ENCODE assay signal across 8 cellular contexts in genomic region chr1:3910769-3911520, GRCh38. TPM values are rescaled to one million over a fixed set of nuclear protein-coding genes. Genes with fewer than 3 reads are reported as not detected.
A peak's percentile ranks its signal among the peaks of the same experiment; 100 is the strongest.
DNase-seq lines count a peak whose midpoint lies in the region; ATAC-seq and TF ChIP-seq lines count a peak whose summit lies in the region.

No MANE protein-coding gene starts in this region.

- H2AFZ ChIP-seq in PC-9 = no peak overlapping the region

- no peaks in the 10 kb centered on the region for H3K9me2 ChIP-seq in PC-9 (ENCODE audit: insufficient read depth)

- intact Hi-C loops in PC-9 (cut with micrococcal nuclease; ENCODE audit: unreplicated experiment) (no loop called here), ovary (cut with DNase I) (no loop called here)

- POLR2A ChIA-PET in PC-9 (lab: Charles Lee; ENCODE audit: unreplicated experiment) = no interaction called here

- WGBS in ovary, 3 donors = 4 to 5% (median 5%) methylated on average over 31 to 33 of the region's 33 CpGs
- 13 to 20% methylated on average over 19 to 29 of the region's 33 CpGs for WGBS in tibial nerve, 2 donors

- H3K4me1 ChIP-seq in PC-9 (replicated peaks; ENCODE audit: insufficient read depth) = no peaks in the 10 kb centered on the region
- H3K4me1 ChIP-seq in foreskin keratinocyte = no peaks in the 10 kb centered on the region
- H3K4me1 ChIP-seq in ovary (ENCODE audit: insufficient read depth) = no peaks in the 10 kb centered on the region
- peaks cover 0 to 6% (median 0%) of the 10 kb centered on the region in 4 donors for H3K4me1 ChIP-seq in tibial nerve

- peaks cover 7% of the 10 kb centered on the region; the same call in 1 of the 2 replicates for H4K20me1 ChIP-seq in PC-9 (ENCODE audit: insufficient read depth)

- H3F3A ChIP-seq in PC-9 (ENCODE audit: insufficient read depth, low read depth) = no peaks in the 10 kb centered on the region

- TF ChIP-seq CTCF in PC-9 (conservative IDR thresholded peaks at IDR 0.05) = peak; percentile 65
- TF ChIP-seq CTCF in foreskin keratinocyte (conservative IDR thresholded peaks at IDR 0.05) = peak; percentile 88
- TF ChIP-seq CTCF in ovary (IDR thresholded peaks at IDR 0.05) = peak in 1 of 3 donors; percentile 43
- TF ChIP-seq CTCF in tibial nerve (IDR thresholded peaks at IDR 0.05) = peak; percentile 45 to 73 (median 56)

- CTCF ChIA-PET in PC-9 (lab: Charles Lee) = no interaction called here

- peak; percentile 86 for DNase-seq in Daoy (ENCODE audit: low read depth)
- peak; percentile 61 for DNase-seq in HT1080 (ENCODE audit: low read depth)
- no peak for DNase-seq in PC-9
- DNase-seq in activated T-helper 1 cell treated with anti-CD3 and anti-CD28 coated beads, Interleukin-2, amount 50 U/mL, for 16 hours (ENCODE audit: low read depth in 1 of 2, low spot score in 1 of 2) = peak; percentile 61
- peak in 1 of 2 donors; percentile 48 for DNase-seq in foreskin keratinocyte
- DNase-seq in ovary = peak in 4 of 5 donors; percentile 30 to 61 (median 52)
- peak in 1 of 2 donors; percentile 36 for DNase-seq in tibial nerve (ENCODE audit: low spot score in 2 of 2)

- no peaks in the 10 kb centered on the region for H3K9me3 ChIP-seq in PC-9 (ENCODE audit: insufficient read depth, low read depth)
- no peaks in the 10 kb centered on the region for H3K9me3 ChIP-seq in ovary
- no peaks in the 10 kb centered on the region for H3K9me3 ChIP-seq in tibial nerve

- H3K79me2 ChIP-seq in PC-9 (ENCODE audit: low read depth) = no peaks in the 10 kb centered on the region

- BruUV-seq in PC-9 (replicated peaks; lab: Mats Ljungman, UMichigan) = no TSS peak

- TF ChIP-seq EP300 in ovary (IDR thresholded peaks at IDR 0.05) = no peak
- no peak for TF ChIP-seq EP300 in tibial nerve (IDR thresholded peaks at IDR 0.05)

- H3K27me3 ChIP-seq in PC-9 (ENCODE audit: insufficient read depth, low read depth) = no peaks in the 10 kb centered on the region
- H3K27me3 ChIP-seq in foreskin keratinocyte = peaks cover 5% of the 10 kb centered on the region
- no peaks in the 10 kb centered on the region for H3K27me3 ChIP-seq in ovary
- peaks cover 0 to 25% of the 10 kb centered on the region in 2 donors for H3K27me3 ChIP-seq in tibial nerve

- peak; percentile 91 for ATAC-seq in foreskin keratinocyte
- no peak for ATAC-seq in GM19463 (IDR thresholded peaks at IDR 0.05; ENCODE audit: unreplicated experiment)

- H3K4me3 ChIP-seq in PC-9 = no peak overlapping the region
- no peak overlapping the region for H3K4me3 ChIP-seq in ovary
- H3K4me3 ChIP-seq in tibial nerve = no peak overlapping the region

- no peak for TF ChIP-seq POLR2A in ovary (IDR thresholded peaks at IDR 0.05)
- no peak for TF ChIP-seq POLR2A in tibial nerve (IDR thresholded peaks at IDR 0.05)

- 0 out of 2 replicates have a peak overlapping the region, but pooled peaks have one; percentile 10 for H3K4me2 ChIP-seq in PC-9

- no peak overlapping the region for H3K27ac ChIP-seq in PC-9
- H3K27ac ChIP-seq in foreskin keratinocyte = no peak overlapping the region
- no peak overlapping the region for H3K27ac ChIP-seq in ovary
- no peak overlapping the region for H3K27ac ChIP-seq in tibial nerve

- H3K36me3 ChIP-seq in PC-9 (ENCODE audit: low read depth) (no peaks in the 10 kb centered on the region), ovary (no peaks in the 10 kb centered on the region), tibial nerve (no peaks in the 10 kb centered on the region)

RNA-seq across cellular contexts. Expression of gene C1orf174, which starts 10.9 kb away (rescaled TPM):
- 28.3 and 31.8 TPM in 2 replicates for total RNA-seq in Daoy (2014; rRNA removed; shearing (Covaris generic))
- total RNA-seq in HT1080 (2014; rRNA removed; shearing (Covaris generic)) = 63.9 and 81.2 TPM in 2 replicates
- 36.2 and 37.1 TPM in 2 replicates for polyA plus RNA-seq in HT1080 (2015; cell fraction: cytosol; rRNA removed)
- polyA plus RNA-seq in HT1080 (2015; cell fraction: nucleus; rRNA removed) = 20.8 and 20.9 TPM in 2 replicates
- total RNA-seq in PC-9 (2021) (22.1 and 26.2 TPM in 2 replicates), foreskin keratinocyte (35.7 and 41.1 TPM in 2 replicates), ovary (10 to 100 TPM; 12.9 to 23.9 (median 19.5) TPM), tibial nerve (10 to 100 TPM; 18.2 to 24.6 (median 19.1) TPM)
- polyA plus RNA-seq in foreskin keratinocyte (27.5 and 32.8 TPM in 2 replicates), ovary (10 to 100 TPM; 14.4 to 17.9 TPM)

RNA-seq across cellular contexts. Expression of gene DFFB, which starts 53.7 kb away (rescaled TPM):
- total RNA-seq in Daoy (2014; rRNA removed; shearing (Covaris generic)) = 7.4 and 32.3 TPM in 2 replicates
- total RNA-seq in HT1080 (2014; rRNA removed; shearing (Covaris generic)) = 8.1 and 8.9 TPM in 2 replicates
- 6.0 and 6.4 TPM in 2 replicates for polyA plus RNA-seq in HT1080 (2015; cell fraction: cytosol; rRNA removed)
- 16.1 and 20.8 TPM in 2 replicates for polyA plus RNA-seq in HT1080 (2015; cell fraction: nucleus; rRNA removed)
- total RNA-seq in PC-9 (2021) = 4.7 and 5.9 TPM in 2 replicates
- 4.7 and 5.9 TPM in 2 replicates for total RNA-seq in foreskin keratinocyte
- 3.9 and 4.3 TPM in 2 replicates for polyA plus RNA-seq in foreskin keratinocyte
- total RNA-seq in ovary = 10 to 100 TPM in 4 of 7 donors, 1 to 10 TPM in 3; 7.6 to 12.8 (median 11.0) TPM
- 1 to 10 TPM; 6.8 to 7.9 TPM for polyA plus RNA-seq in ovary
- 10 to 100 TPM in 3 of 4 donors, 1 to 10 TPM in 1; 7.0 to 17.7 (median 15.2) TPM for total RNA-seq in tibial nerve

RNA-seq across cellular contexts. Expression of gene CEP104, which starts 53.9 kb away (rescaled TPM):
- total RNA-seq in Daoy (2014; rRNA removed; shearing (Covaris generic)) = 16.5 and 19.3 TPM in 2 replicates
- 16.1 and 22.8 TPM in 2 replicates for total RNA-seq in HT1080 (2014; rRNA removed; shearing (Covaris generic))
- polyA plus RNA-seq in HT1080 (2015; cell fraction: cytosol; rRNA removed) = 20.7 and 23.9 TPM in 2 replicates
- 27.7 and 28.7 TPM in 2 replicates for polyA plus RNA-seq in HT1080 (2015; cell fraction: nucleus; rRNA removed)
- 47.7 and 57.7 TPM in 2 replicates for total RNA-seq in PC-9 (2021)
- total RNA-seq in foreskin keratinocyte = 24.3 and 25.0 TPM in 2 replicates
- polyA plus RNA-seq in foreskin keratinocyte = 16.5 and 17.7 TPM in 2 replicates
- 10 to 100 TPM; 14.9 to 40.7 (median 37.6) TPM for total RNA-seq in ovary
- polyA plus RNA-seq in ovary = 10 to 100 TPM in 1 of 2 donors, 1 to 10 TPM in 1; 7.9 to 39.0 TPM
- 10 to 100 TPM; 41.5 to 68.6 (median 48.0) TPM for total RNA-seq in tibial nerve

Comparison
In these comparisons a context has a peak if more than half of its experiments do, and no peak if none do; other contexts are left out.
1. DNase-seq: peak in Daoy (single experiment), HT1080 (single experiment), activated T-helper 1 cell treated with anti-CD3 and anti-CD28 coated beads, Interleukin-2, amount 50 U/mL, for 16 hours (2 of 2) and ovary (4 of 5); none in PC-9 (0 of 2).